Comparison of ENCODE assay signal across 19 cellular contexts in genomic region chr1:212271823-212272498, GRCh38.
"Had no signal": no experiment of that assay in that cellular context is flagged by ENCODE, and none has a peak within 500 bp of the region (broad histone marks: within the 10 kb centered on the region; RNA-seq: fewer than 3 reads in every experiment).

No MANE protein-coding gene starts in this region.

- H3K9me3 ChIP-seq: vagina had no signal

- ATAC-seq: activated CD4-positive, CD25-positive, alpha-beta regulatory T cell treated with anti-CD3 and anti-CD28 coated beads, Interleukin-2, amount 50 U/mL, for 24 hours; natural killer cell; sciatic nerve; stimulated activated memory B cell treated with anti-CD40 and anti-IgM and Interleukin-4, amounts not matched to agents 10 μg/mL and 1 μg/mL and 100 μg/mL, for 72 hours had no signal

- DNase-seq: activated CD4-positive, alpha-beta memory T cell treated with anti-CD3 and anti-CD28 coated beads, Interleukin-2, amount 10 ng/mL, durations not matched to agents 7 days and 5 days; activated CD4-positive, alpha-beta T cell treated with anti-CD3 and anti-CD28 coated beads, Interleukin-2, amount 10 ng/mL, durations not matched to agents 24 days and 14 days; activated effector memory CD4-positive, alpha-beta T cell treated with anti-CD3 and anti-CD28 coated beads, Interleukin-2, amount 50 U/mL, for 16 hours; activated naive CD4-positive, alpha-beta T cell treated with anti-CD3 and anti-CD28 coated beads, Interleukin-2, amount 10 ng/mL, durations not matched to agents 7 days and 5 days; activated T-cell treated with anti-CD3 and anti-CD28 coated beads for 4 hours; effector CD4-positive, alpha-beta T cell; erythroblast; foreskin melanocyte; natural killer cell; small intestine; stimulated activated CD4-positive, alpha-beta T cell treated with anti-CD3 and anti-CD28 coated beads, Interleukin-2, amount 100 ng/mL, for 24 hours; SW 1271 had no signal

- H3K4me3 ChIP-seq: lung, vagina had no signal

- H3K4me1 ChIP-seq: parathyroid adenoma, vagina had no signal

- H3K9ac ChIP-seq: parathyroid adenoma had no signal

- H3K27me3 ChIP-seq: vagina had no signal

- H3K36me3 ChIP-seq: vagina had no signal

- H2AFZ ChIP-seq: parathyroid adenoma had no signal

- H3K27ac ChIP-seq: parathyroid adenoma, vagina, VCaP had no signal
